Comparison of ENCODE assay signal across 16 cellular contexts in genomic region chr6:26243132-26243531, GRCh38.
DNase-seq lines count a peak whose midpoint lies in the region; ATAC-seq and TF ChIP-seq lines count a peak whose summit lies in the region.
"Had no signal": no experiment of that assay in that cellular context is flagged by ENCODE, and none has a peak within 500 bp of the region (broad histone marks: within the 10 kb centered on the region; RNA-seq: fewer than 3 reads in every experiment).

No MANE protein-coding gene starts in this region.

- no peaks in the 10 kb centered on the region for H3K36me3 Mint-ChIP-seq in endodermal cell (ENCODE audit: low read depth)
- H3K36me3 Mint-ChIP-seq: CD4-positive, CD25-positive, alpha-beta regulatory T cell had no signal

- peaks cover 33% of the 10 kb centered on the region for H3K4me1 Mint-ChIP-seq in endodermal cell

- H3K36me3 ChIP-seq in endodermal cell (ENCODE audit: control insufficient read depth, insufficient read depth, low read length) (no peaks in the 10 kb centered on the region), muscle layer of duodenum (ENCODE audit: control insufficient read depth in 1 of 2, insufficient read depth in 2 of 2, low read length in 2 of 2) (no peaks in the 10 kb centered on the region)
- H3K36me3 ChIP-seq: SJSA1, suprapubic skin had no signal

- no peak overlapping the region for H3K27ac ChIP-seq in endodermal cell (ENCODE audit: low read depth, low read length)
- H3K27ac ChIP-seq in muscle layer of duodenum (ENCODE audit: low read length), result peak overlapping the region; percentile 53
- H3K27ac ChIP-seq: SJSA1, suprapubic skin had no signal

- H3K4me3 ChIP-seq in endodermal cell (ENCODE audit: low read length) (peak overlapping the region; percentile 61), muscle layer of duodenum (ENCODE audit: low read depth in 1 of 2, low read length in 2 of 2) (no peak overlapping the region)
- H3K4me3 ChIP-seq: SJSA1, suprapubic skin had no signal

- H3K9me3 Mint-ChIP-seq in endodermal cell, result peaks cover 4% of the 10 kb centered on the region

- H3K27ac Mint-ChIP-seq in endodermal cell, result peak overlapping the region; percentile 30
- H3K27ac Mint-ChIP-seq: activated CD8-positive, alpha-beta T cell treated with anti-CD3 and anti-CD28 coated beads for 36 hours had no signal

- H3K27me3 ChIP-seq in endodermal cell (ENCODE audit: control insufficient read depth, insufficient read depth, low read length, poor library complexity, severe bottlenecking) (peaks cover 39% of the 10 kb centered on the region), muscle layer of duodenum (ENCODE audit: low read depth, low read length) (peaks cover 14% of the 10 kb centered on the region)
- H3K27me3 ChIP-seq: SJSA1 had no signal

- H3K9me3 ChIP-seq in endodermal cell (ENCODE audit: control insufficient read depth, low read length) (peaks cover 3% of the 10 kb centered on the region), muscle layer of duodenum (ENCODE audit: control insufficient read depth in 1 of 2, low read length in 2 of 2) (peaks cover 0 to 2% of the 10 kb centered on the region in 2 donors)
- H3K9me3 ChIP-seq: suprapubic skin had no signal

- no peak overlapping the region for H3K4me3 Mint-ChIP-seq in endodermal cell
- H3K4me3 Mint-ChIP-seq: activated CD8-positive, alpha-beta T cell treated with anti-CD3 and anti-CD28 coated beads for 36 hours had no signal

- ATAC-seq in GM21529 (IDR thresholded peaks at IDR 0.05; ENCODE audit: unreplicated experiment), result no peak
- ATAC-seq: activated CD8-positive, alpha-beta T cell treated with anti-CD3 and anti-CD28 coated beads for 36 hours; left cardiac atrium had no signal

- H3K4me1 ChIP-seq in endodermal cell (ENCODE audit: control insufficient read depth, insufficient read depth, low read length), result peaks cover 14% of the 10 kb centered on the region
- peaks cover 0 to 5% of the 10 kb centered on the region in 2 donors for H3K4me1 ChIP-seq in muscle layer of duodenum (ENCODE audit: control insufficient read depth in 1 of 2, insufficient read depth in 2 of 2, low read length in 2 of 2)
- H3K4me1 ChIP-seq: SJSA1 had no signal

- DNase-seq in ELR (ENCODE audit: low read depth) (peak; percentile 35), LoVo (ENCODE audit: low spot score) (peak; percentile 88), endodermal cell (peak; percentile 41), NCI-H1694 treated with DMSO at 0.1 percent for 48 hours (lab: John Stamatoyannopoulos, UW) (no peak), NCI-H526 treated with DMSO at 0.1 percent for 48 hours (lab: John Stamatoyannopoulos, UW) (no peak)
- DNase-seq: activated CD8-positive, alpha-beta T cell treated with anti-CD3 and anti-CD28 coated beads for 36 hours; CD4-positive, CD25-positive, alpha-beta regulatory T cell; KBM-7; left cardiac atrium; NCI-H1105 treated with DMSO at 0.1 percent for 48 hours; NCI-H526; nucleus accumbens had no signal

- TF ChIP-seq CTCF in endodermal cell (conservative IDR thresholded peaks at IDR 0.05), result no peak

- WGBS in endodermal cell (ENCODE audit: insufficient coverage in 1 of 2, insufficient read length in 1 of 2), 2 experiments, result 89 to 100% methylated on average over 1 to 2 of the region's 2 CpGs

- H3K9ac ChIP-seq in endodermal cell (ENCODE audit: extremely low read depth, low read length, poor library complexity, severe bottlenecking), result no peak overlapping the region

- peaks cover 45% of the 10 kb centered on the region for H3K27me3 Mint-ChIP-seq in endodermal cell (ENCODE audit: insufficient read depth)
- H3K27me3 Mint-ChIP-seq: activated CD8-positive, alpha-beta T cell treated with anti-CD3 and anti-CD28 coated beads for 36 hours; CD4-positive, CD25-positive, alpha-beta regulatory T cell had no signal

Comparison
In these comparisons a context has a peak if more than half of its experiments do, and no peak if none do; other contexts are left out.
1. DNase-seq: peak in ELR (single experiment), LoVo (single experiment) and endodermal cell (single experiment); none in NCI-H1694 treated with DMSO at 0.1 percent for 48 hours (single experiment) and NCI-H526 treated with DMSO at 0.1 percent for 48 hours (single experiment).